In the genomic region with DNA sequence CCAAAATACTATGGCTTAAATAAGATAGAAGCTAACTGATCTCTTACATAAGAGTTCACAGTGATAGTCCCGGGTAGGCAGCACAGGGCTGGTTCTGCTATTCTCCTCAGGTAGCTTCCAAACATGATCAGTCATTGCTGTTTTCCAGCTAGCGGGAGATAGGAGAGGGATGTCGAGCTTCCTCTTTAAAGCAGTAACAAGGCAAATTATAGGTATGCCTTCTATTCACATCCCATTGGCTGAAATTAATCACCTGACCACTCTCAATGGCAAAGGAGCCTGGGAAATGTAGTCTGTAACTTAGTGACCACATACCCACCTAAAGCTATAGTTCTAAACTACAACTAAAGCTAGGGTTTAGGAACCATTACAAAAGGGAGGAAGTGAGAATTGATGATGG, we compare ENCODE assay signal across 8 cellular contexts. TPM values are rescaled to one million over a fixed set of nuclear protein-coding genes. Genes with fewer than 3 reads are reported as not detected.
DNase-seq lines count a peak whose midpoint lies in the region; ATAC-seq and TF ChIP-seq lines count a peak whose summit lies in the region.

No MANE protein-coding gene starts in this region.

- H3K4me1 ChIP-seq in adipocyte (ENCODE audit: control insufficient read depth, insufficient read depth, low read length): no peaks in the 10 kb centered on the region
- H3K4me1 ChIP-seq in aorta (ENCODE audit: control insufficient read depth in 1 of 2, insufficient read depth in 2 of 2, low read length in 2 of 2): no peaks in the 10 kb centered on the region

- no peak overlapping the region for H3K27ac ChIP-seq in aorta (ENCODE audit: low read depth in 1 of 2, low read length in 2 of 2)

- CTCF ChIA-PET in activated CD4-positive, alpha-beta memory T cell treated with anti-CD3 and anti-CD28 coated beads for 36 hours (lab: Charles Lee): interaction anchor here (1.2 kb wide), 1 partner anchor 21 kb away, joined by 3 read pairs; no protein-coding TSS in a partner anchor
- CTCF ChIA-PET in activated CD4-positive, alpha-beta memory T cell treated with anti-CD3 and anti-CD28 coated beads, Interleukin-2, amount 10 ng/mL, durations not matched to agents 7 days and 5 days (lab: Charles Lee): no interaction called here

- H3K36me3 Mint-ChIP-seq in activated CD4-positive, alpha-beta memory T cell treated with anti-CD3 and anti-CD28 coated beads for 36 hours: no peaks in the 10 kb centered on the region
- H3K36me3 Mint-ChIP-seq in activated CD4-positive, alpha-beta memory T cell treated with anti-CD3 and anti-CD28 coated beads, Interleukin-2, amount 10 ng/mL, durations not matched to agents 7 days and 5 days (ENCODE audit: low read depth): no peaks in the 10 kb centered on the region

- H3K36me3 ChIP-seq in adipocyte (ENCODE audit: control insufficient read depth, insufficient read depth, low read length, severe bottlenecking): no peaks in the 10 kb centered on the region
- H3K36me3 ChIP-seq in kidney epithelial cell (ENCODE audit: control insufficient read depth, insufficient read depth, low read length): no peaks in the 10 kb centered on the region
- H3K36me3 ChIP-seq in aorta (ENCODE audit: control insufficient read depth in 1 of 2, insufficient read depth in 2 of 2, low read length in 1 of 2): no peaks in the 10 kb centered on the region

- no peaks in the 10 kb centered on the region for H3K4me1 Mint-ChIP-seq in activated CD4-positive, alpha-beta memory T cell treated with anti-CD3 and anti-CD28 coated beads for 36 hours (ENCODE audit: low read depth)
- H3K4me1 Mint-ChIP-seq in activated CD4-positive, alpha-beta memory T cell treated with anti-CD3 and anti-CD28 coated beads, Interleukin-2, amount 10 ng/mL, durations not matched to agents 7 days and 5 days: no peaks in the 10 kb centered on the region

- no peaks in the 10 kb centered on the region for H3K9me3 Mint-ChIP-seq in activated CD4-positive, alpha-beta memory T cell treated with anti-CD3 and anti-CD28 coated beads for 36 hours
- H3K9me3 Mint-ChIP-seq in activated CD4-positive, alpha-beta memory T cell treated with anti-CD3 and anti-CD28 coated beads, Interleukin-2, amount 10 ng/mL, durations not matched to agents 7 days and 5 days: no peaks in the 10 kb centered on the region

- H3K4me3 Mint-ChIP-seq in activated CD4-positive, alpha-beta memory T cell treated with anti-CD3 and anti-CD28 coated beads for 36 hours: peak overlapping the region; percentile 47
- H3K4me3 Mint-ChIP-seq in activated CD4-positive, alpha-beta memory T cell treated with anti-CD3 and anti-CD28 coated beads, Interleukin-2, amount 10 ng/mL, durations not matched to agents 7 days and 5 days: no peak overlapping the region

- DNase-seq in activated CD4-positive, alpha-beta memory T cell treated with anti-CD3 and anti-CD28 coated beads for 36 hours: peak; percentile 10
- no peak for DNase-seq in activated CD4-positive, alpha-beta memory T cell treated with anti-CD3 and anti-CD28 coated beads, Interleukin-2, amount 10 ng/mL, durations not matched to agents 7 days and 5 days
- peak; percentile 89 for DNase-seq in NCI-H748 treated with DMSO at 0.1 percent for 48 hours (lab: John Stamatoyannopoulos, UW)
- DNase-seq in adipocyte (ENCODE audit: low read depth): peak; percentile 48
- DNase-seq in kidney epithelial cell (ENCODE audit: low read depth): peak; percentile 25
- DNase-seq in aorta: no peak

- POLR2A ChIA-PET in activated CD4-positive, alpha-beta memory T cell treated with anti-CD3 and anti-CD28 coated beads for 36 hours (lab: Charles Lee): interaction anchor here (1.0 kb wide), 1 partner anchor 34 kb away, joined by 3 read pairs; a partner anchor contains a TSS
- POLR2A ChIA-PET in activated CD4-positive, alpha-beta memory T cell treated with anti-CD3 and anti-CD28 coated beads, Interleukin-2, amount 10 ng/mL, durations not matched to agents 7 days and 5 days (lab: Charles Lee): interaction anchor here (1.4 kb wide), 1 partner anchor 34 kb away, joined by 6 read pairs; no protein-coding TSS in a partner anchor

- no peak for TF ChIP-seq CTCF in kidney epithelial cell (IDR thresholded peaks at IDR 0.05; ENCODE audit: insufficient read depth, low read length, poor library complexity, severe bottlenecking)

- peaks cover 13% of the 10 kb centered on the region for H3K27me3 ChIP-seq in adipocyte (replicated peaks; ENCODE audit: control insufficient read depth, insufficient read depth, low read length)
- no peaks in the 10 kb centered on the region for H3K27me3 ChIP-seq in kidney epithelial cell (ENCODE audit: control insufficient read depth, insufficient read depth, low read length)
- H3K27me3 ChIP-seq in aorta (ENCODE audit: control insufficient read depth in 1 of 2, insufficient read depth in 2 of 2, low read length in 1 of 2): no peaks in the 10 kb centered on the region

- H3K9ac ChIP-seq in adipocyte (ENCODE audit: low read length): no peak overlapping the region

- H3K9me3 ChIP-seq in adipocyte (ENCODE audit: control insufficient read depth, low read length) (no peaks in the 10 kb centered on the region), aorta (ENCODE audit: control insufficient read depth, low read length) (no peaks in the 10 kb centered on the region)

- 4 to 5% methylated on average over 3 of the region's 3 CpGs for WGBS in aorta, 2 donors

- ATAC-seq in GM21390 (IDR thresholded peaks at IDR 0.05; ENCODE audit: unreplicated experiment): peak; percentile 100
- peak; percentile 98 for ATAC-seq in HG03521 (IDR thresholded peaks at IDR 0.05; ENCODE audit: unreplicated experiment)
- no peak for ATAC-seq in aorta (ENCODE audit: low FRiP score)

- H3K4me3 ChIP-seq in adipocyte (ENCODE audit: low read length) (no peak overlapping the region), kidney epithelial cell (ENCODE audit: low read depth, low read length) (no peak overlapping the region), aorta (ENCODE audit: low read length in 2 of 2) (no peak overlapping the region)

- intact Hi-C loops in activated CD4-positive, alpha-beta memory T cell treated with anti-CD3 and anti-CD28 coated beads for 36 hours (cut with micrococcal nuclease): loop anchor here (2.0 kb wide), 1 partner anchor 34 kb away; a partner anchor contains a TSS
- intact Hi-C loops in aorta (cut with DNase I): no loop called here

- peaks cover 7% of the 10 kb centered on the region for H3K27me3 Mint-ChIP-seq in activated CD4-positive, alpha-beta memory T cell treated with anti-CD3 and anti-CD28 coated beads for 36 hours
- H3K27me3 Mint-ChIP-seq in activated CD4-positive, alpha-beta memory T cell treated with anti-CD3 and anti-CD28 coated beads, Interleukin-2, amount 10 ng/mL, durations not matched to agents 7 days and 5 days: peaks cover 32% of the 10 kb centered on the region

- no peak overlapping the region for H3K27ac Mint-ChIP-seq in activated CD4-positive, alpha-beta memory T cell treated with anti-CD3 and anti-CD28 coated beads for 36 hours
- no peak overlapping the region for H3K27ac Mint-ChIP-seq in activated CD4-positive, alpha-beta memory T cell treated with anti-CD3 and anti-CD28 coated beads, Interleukin-2, amount 10 ng/mL, durations not matched to agents 7 days and 5 days

RNA-seq across cellular contexts. Expression of a gene that starts 34.5 kb away (rescaled TPM):
- total RNA-seq in activated CD4-positive, alpha-beta memory T cell treated with anti-CD3 and anti-CD28 coated beads for 36 hours: 10 to 100 TPM; 76.9 to 77.4 TPM
- 10 to 100 TPM; 62.0 to 64.1 TPM for total RNA-seq in activated CD4-positive, alpha-beta memory T cell treated with anti-CD3 and anti-CD28 coated beads, Interleukin-2, amount 10 ng/mL, durations not matched to agents 7 days and 5 days
- total RNA-seq in kidney epithelial cell (13.0 and 20.9 TPM in 2 replicates), aorta (1 to 10 TPM; 9.0 to 9.4 TPM)
- polyA plus RNA-seq in aorta: 1 to 10 TPM; 5.8 to 7.8 TPM

Comparison
In these comparisons a context has a peak if more than half of its experiments do, and no peak if none do; other contexts are left out.
1. DNase-seq: peak in activated CD4-positive, alpha-beta memory T cell treated with anti-CD3 and anti-CD28 coated beads for 36 hours (single experiment), NCI-H748 treated with DMSO at 0.1 percent for 48 hours (single experiment), adipocyte (single experiment) and kidney epithelial cell (single experiment); none in activated CD4-positive, alpha-beta memory T cell treated with anti-CD3 and anti-CD28 coated beads, Interleukin-2, amount 10 ng/mL, durations not matched to agents 7 days and 5 days (single experiment) and aorta (0 of 2).